9 cellular contexts compared by ENCODE assay signal in genomic region chr12:11763760-11764520, GRCh38.
A peak's percentile ranks its signal among the peaks of the same experiment; 100 is the strongest.
DNase-seq lines count a peak whose midpoint lies in the region; ATAC-seq and TF ChIP-seq lines count a peak whose summit lies in the region.
"Had no signal": no experiment of that assay in that cellular context is flagged by ENCODE, and none has a peak within 500 bp of the region (broad histone marks: within the 10 kb centered on the region; RNA-seq: fewer than 3 reads in every experiment).

No MANE protein-coding gene starts in this region.

- peak; percentile 73 for ATAC-seq in IMR-90 (ENCODE audit: low read depth)

- peak overlapping the region; percentile 75; the same call in 1 of the 2 replicates for H3K9ac ChIP-seq in IMR-90 (ENCODE audit: low read depth, low read length)

- H3K27me3 ChIP-seq in BJ (ENCODE audit: control insufficient read depth, insufficient read depth, low read length), result no peaks in the 10 kb centered on the region
- no peaks in the 10 kb centered on the region for H3K27me3 ChIP-seq in IMR-90 (ENCODE audit: control insufficient read depth, insufficient read depth, low read length)
- H3K27me3 ChIP-seq in effector memory CD4-positive, alpha-beta T cell (replicated peaks; ENCODE audit: control insufficient read depth, insufficient read depth, low read length, poor library complexity, severe bottlenecking), result no peaks in the 10 kb centered on the region
- no peaks in the 10 kb centered on the region for H3K27me3 ChIP-seq in SJCRH30

- CTCF ChIA-PET in BJ (lab: Yijun Ruan, JAX), result interaction anchor here (0.6 to 1.8 kb wide), 3 partner anchors 35 to 269 kb away, joined by 3 to 7 read pairs (median 3); no protein-coding TSS in a partner anchor
- CTCF ChIA-PET in IMR-90 (lab: Yijun Ruan, JAX), result interaction anchor here (1.1 kb wide), 1 partner anchor 11 kb away, joined by 3 read pairs; no protein-coding TSS in a partner anchor

- peak overlapping the region; percentile 99 for H3K18ac ChIP-seq in IMR-90 (ENCODE audit: low read depth, low read length)

- H2BK5ac ChIP-seq in IMR-90 (ENCODE audit: low read depth, low read length, poor library complexity, severe bottlenecking), result peak overlapping the region; percentile 97

- peak overlapping the region; percentile 81 for H3K23ac ChIP-seq in IMR-90 (ENCODE audit: low read depth, low read length)

- H3K4me1 ChIP-seq in IMR-90 (ENCODE audit: control insufficient read depth, insufficient read depth, low read length) (peaks cover 42% of the 10 kb centered on the region), SJCRH30 (peaks cover 25% of the 10 kb centered on the region)
- H3K4me1 ChIP-seq in effector memory CD4-positive, alpha-beta T cell (ENCODE audit: control insufficient read depth, insufficient read depth, low read length, poor library complexity, severe bottlenecking), result peaks cover 24% of the 10 kb centered on the region

- H4K5ac ChIP-seq in IMR-90 (ENCODE audit: low read depth, low read length), result peak overlapping the region; percentile 97

- H3K14ac ChIP-seq in IMR-90 (replicated peaks; ENCODE audit: low read depth, low read length), result peak overlapping the region; percentile 95

- peaks cover 53 to 86% of the 10 kb centered on the region in 2 experiments for H3K79me1 ChIP-seq in IMR-90 (ENCODE audit: low read depth in 1 of 2, low read length in 2 of 2)

- H4K20me1 ChIP-seq in IMR-90 (ENCODE audit: insufficient read depth, low read length), result no peaks in the 10 kb centered on the region

- no peaks in the 10 kb centered on the region for H3K9me3 ChIP-seq in IMR-90 (ENCODE audit: control insufficient read depth, insufficient read depth, low read length)
- H3K9me3 ChIP-seq in effector memory CD4-positive, alpha-beta T cell (ENCODE audit: control insufficient read depth, low read length), result no peaks in the 10 kb centered on the region
- no peaks in the 10 kb centered on the region for H3K9me3 ChIP-seq in SJCRH30 (replicated peaks)

- no peak overlapping the region for H2AFZ ChIP-seq in IMR-90 (replicated peaks; ENCODE audit: low read length, poor library complexity)

- H3K56ac ChIP-seq in IMR-90 (ENCODE audit: extremely low read depth, insufficient read depth, low read length), result peak overlapping the region; percentile 95

- no peak for TF ChIP-seq RAD21 in IMR-90 (IDR thresholded peaks at IDR 0.05; ENCODE audit: low read length)

- H3K9me1 ChIP-seq in IMR-90 (ENCODE audit: insufficient read depth, low read length), result peaks cover 21% of the 10 kb centered on the region

- intact Hi-C loops in IMR-90 (cut with micrococcal nuclease) (loop anchor here (1.0 to 10.0 kb wide), 3 partner anchors 33 to 271 kb away; no protein-coding TSS in a partner anchor), posterior vena cava (cut with DNase I) (no loop called here)

- TF ChIP-seq POLR2A in IMR-90 (IDR thresholded peaks at IDR 0.05; ENCODE audit: low read depth, low read length), result no peak

- H3K4me2 ChIP-seq in IMR-90 (ENCODE audit: low read depth, low read length), result peak overlapping the region; percentile 82

- dilution Hi-C loops in IMR-90 (cut with HindIII; ENCODE audit: low sequenced_read_pairs, unreplicated experiment), result no loop called here

- H4K91ac ChIP-seq in IMR-90 (ENCODE audit: insufficient read depth, low read depth, low read length), result peak overlapping the region; percentile 98

- peak overlapping the region; percentile 98 for H3K27ac ChIP-seq in IMR-90 (ENCODE audit: insufficient read depth, low read length)
- H3K27ac ChIP-seq in effector memory CD4-positive, alpha-beta T cell (ENCODE audit: insufficient read depth, low read length, poor library complexity, severe bottlenecking), result peak overlapping the region; percentile 20
- no peak overlapping the region for H3K27ac ChIP-seq in SJCRH30

- peak overlapping the region; percentile 97 for H2AK5ac ChIP-seq in IMR-90 (ENCODE audit: low read depth, low read length)

- TF ChIP-seq CTCF in BJ (IDR thresholded peaks at IDR 0.05; ENCODE audit: insufficient read depth, low read depth, low read length) (no peak), IMR-90 (conservative IDR thresholded peaks at IDR 0.05; ENCODE audit: low read depth, low read length) (no peak)

- POLR2A ChIA-PET in BJ (lab: Charles Lee), result interaction anchor here (0.6 to 0.9 kb wide), 2 partner anchors 32 to 75 kb away, joined by 3 read pairs; no protein-coding TSS in a partner anchor
- POLR2A ChIA-PET in IMR-90 (lab: Charles Lee; ENCODE audit: unreplicated experiment), result no interaction called here

- in situ Hi-C loops in IMR-90 (cut with MboI; ENCODE audit: low sequenced_read_pairs), result no loop called here

- peak overlapping the region; percentile 88 to 90 for H4K8ac ChIP-seq in IMR-90 (ENCODE audit: low read depth in 2 of 2, low read length in 2 of 2)

- H3K4me3 ChIP-seq in BJ (ENCODE audit: low read depth, low read length) (no peak overlapping the region), IMR-90 (ENCODE audit: insufficient read depth, low read depth, low read length) (no peak overlapping the region), SJCRH30 (no peak overlapping the region)
- no peak overlapping the region for H3K4me3 ChIP-seq in effector memory CD4-positive, alpha-beta T cell (ENCODE audit: insufficient read depth, low read depth, low read length, poor library complexity, severe bottlenecking)

- H2BK15ac ChIP-seq in IMR-90 (ENCODE audit: low read depth, low read length), result peak overlapping the region; percentile 96

- H2BK20ac ChIP-seq in IMR-90 (ENCODE audit: low read depth, low read length), result peak overlapping the region; percentile 98

- H2AK9ac ChIP-seq in IMR-90 (replicated peaks; ENCODE audit: low read depth, low read length, poor library complexity), result peak overlapping the region; percentile 59

- H3K36me3 ChIP-seq in BJ (ENCODE audit: control insufficient read depth, insufficient read depth, low read length) (no peaks in the 10 kb centered on the region), IMR-90 (ENCODE audit: control insufficient read depth, insufficient read depth, low read length) (no peaks in the 10 kb centered on the region), SJCRH30 (no peaks in the 10 kb centered on the region)
- H3K36me3 ChIP-seq in effector memory CD4-positive, alpha-beta T cell (ENCODE audit: control insufficient read depth, insufficient read depth, low read length), result no peaks in the 10 kb centered on the region

- 60% methylated on average over 2 of the region's 7 CpGs; no CpG with 5 or more reads in 1 of the 2 experiments for WGBS in IMR-90 (ENCODE audit: extremely low coverage in 2 of 2, insufficient read length in 1 of 2), 2 experiments

- peak overlapping the region; percentile 97 for H3K4ac ChIP-seq in IMR-90 (ENCODE audit: low read depth, low read length)

- no TSS peak for BruUV-seq in IMR-90 (replicated peaks; lab: Mats Ljungman, UMichigan)

- H2BK120ac ChIP-seq in IMR-90 (ENCODE audit: low read depth, low read length), result peak overlapping the region; percentile 97

- DNase-seq in BJ (ENCODE audit: low read depth), result peak; percentile 47
- DNase-seq in IMR-90, result peak; percentile 86
- DNase-seq in effector memory CD4-positive, alpha-beta T cell, result no peak
- DNase-seq in non-pigmented ciliary epithelial cell (ENCODE audit: low read depth), result peak; percentile 82
- DNase-seq in SJCRH30, result no peak
- DNase-seq in posterior vena cava (ENCODE audit: low spot score), result no peak
- no peak for DNase-seq in DMS153 (lab: John Stamatoyannopoulos, UW)
- DNase-seq in NCI-H510A treated with DMSO at 0.1 percent for 48 hours (lab: John Stamatoyannopoulos, UW), result no peak
- DNase-seq: activated CD8-positive, alpha-beta memory T cell treated with anti-CD3 and anti-CD28 coated beads, Interleukin-2, amount 50 U/mL, for 4 hours had no signal

TF ChIP-seq in IMR-90, 13 proteins besides CTCF, POLR2A, EP300 and RAD21:
- TF ChIP-seq CHD1 (IDR thresholded peaks at IDR 0.05; ENCODE audit: low read depth, low read length) (no peak), RFX5 (IDR thresholded peaks at IDR 0.05; ENCODE audit: low read depth, low read length) (no peak), MXI1 (IDR thresholded peaks at IDR 0.05; ENCODE audit: borderline replicate concordance, low read depth, low read length) (no peak), BHLHE40 (IDR thresholded peaks at IDR 0.05; ENCODE audit: low read depth, low read length) (no peak), RCOR1 (IDR thresholded peaks at IDR 0.05; ENCODE audit: insufficient replicate concordance, low read length) (peak; percentile 61), MAFK (IDR thresholded peaks at IDR 0.05; ENCODE audit: low read depth, low read length) (no peak), SMC3 (IDR thresholded peaks at IDR 0.05; ENCODE audit: low read depth, low read length) (peak; percentile 15; the same call in 1 of the 2 replicates), MAZ (IDR thresholded peaks at IDR 0.05; ENCODE audit: borderline replicate concordance, low read depth, low read length) (no peak), CEBPB (IDR thresholded peaks at IDR 0.05; ENCODE audit: low read depth, low read length) (peak; percentile 86), ELK1 (IDR thresholded peaks at IDR 0.05; ENCODE audit: borderline replicate concordance, low read depth, low read length) (no peak), NFE2L2 (IDR thresholded peaks at IDR 0.05; ENCODE audit: low read depth, low read length) (0 out of 2 replicates have a peak, but pooled peaks have one; percentile 26), FOS (IDR thresholded peaks at IDR 0.05; ENCODE audit: low read depth, low read length) (peak; percentile 40; the same call in 1 of the 2 replicates)
- TF ChIP-seq, protein P1, sequence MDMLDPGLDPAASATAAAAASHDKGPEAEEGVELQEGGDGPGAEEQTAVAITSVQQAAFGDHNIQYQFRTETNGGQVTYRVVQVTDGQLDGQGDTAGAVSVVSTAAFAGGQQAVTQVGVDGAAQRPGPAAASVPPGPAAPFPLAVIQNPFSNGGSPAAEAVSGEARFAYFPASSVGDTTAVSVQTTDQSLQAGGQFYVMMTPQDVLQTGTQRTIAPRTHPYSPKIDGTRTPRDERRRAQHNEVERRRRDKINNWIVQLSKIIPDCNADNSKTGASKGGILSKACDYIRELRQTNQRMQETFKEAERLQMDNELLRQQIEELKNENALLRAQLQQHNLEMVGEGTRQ (IDR thresholded peaks at IDR 0.05; ENCODE audit: low read depth, low read length), result no peak

Comparison
In these comparisons a context has a peak if more than half of its experiments do, and no peak if none do; other contexts are left out.
1. DNase-seq: peak in BJ (single experiment), IMR-90 (single experiment) and non-pigmented ciliary epithelial cell (single experiment); none in effector memory CD4-positive, alpha-beta T cell (0 of 3), SJCRH30 (0 of 2), posterior vena cava (single experiment), DMS153 (single experiment) and NCI-H510A treated with DMSO at 0.1 percent for 48 hours (single experiment).